In the genomic region with DNA sequence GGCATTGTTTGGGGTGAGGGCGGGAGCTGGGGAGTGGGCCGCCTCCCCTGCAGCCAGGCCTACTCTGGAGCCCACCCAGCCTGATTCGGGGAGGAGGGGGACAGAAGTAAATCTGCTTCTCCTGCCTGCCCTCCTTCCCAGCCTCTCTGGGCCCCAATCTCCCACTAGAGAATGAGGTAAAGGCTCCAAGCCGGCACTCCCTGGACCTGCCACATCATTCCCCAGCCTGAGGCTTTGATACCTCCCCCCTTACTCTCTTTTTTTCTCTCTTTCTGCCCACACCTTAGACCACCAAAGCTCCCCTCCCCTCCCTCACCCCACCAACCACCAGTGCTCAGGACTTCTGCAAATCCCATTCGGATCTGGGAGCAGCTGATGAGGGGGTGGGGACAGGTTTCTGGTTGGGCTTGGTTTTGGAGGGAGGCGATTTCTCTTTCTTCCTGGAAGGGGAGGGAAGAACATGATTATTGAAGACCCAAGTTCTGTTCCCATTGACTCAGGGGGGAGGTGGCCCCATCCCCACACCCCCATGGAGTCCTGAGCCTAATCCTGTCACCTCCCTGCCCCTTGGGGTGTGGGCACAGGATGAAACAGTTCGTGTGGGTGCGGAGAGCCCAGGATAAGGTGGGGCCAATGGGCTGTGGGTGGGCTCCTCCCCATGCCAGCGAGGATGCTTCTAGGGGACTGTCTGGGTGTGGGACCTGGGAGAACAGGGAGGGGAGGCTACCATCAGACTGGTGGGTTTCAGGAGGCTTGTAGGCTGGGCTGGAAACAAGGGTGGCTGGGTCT, we compare ENCODE assay signal across 8 cellular contexts. TPM values are rescaled to one million over a fixed set of nuclear protein-coding genes. Genes with fewer than 3 reads are reported as not detected.
DNase-seq lines count a peak whose midpoint lies in the region; ATAC-seq, FAIRE-seq and TF ChIP-seq lines count a peak whose summit lies in the region.

No MANE protein-coding gene starts in this region.

- H3K4me3 ChIP-seq in BJ (ENCODE audit: low read depth, low read length) (peak overlapping the region; percentile 94), Loucy (ENCODE audit: low read length, poor library complexity, severe bottlenecking) (peak overlapping the region; percentile 88), astrocyte of the spinal cord (ENCODE audit: low read depth, low read length) (peak overlapping the region; percentile 97), liver (ENCODE audit: low read depth in 1 of 3, low read length in 3 of 3) (peak overlapping the region; percentile 26 to 91 (median 72)), thoracic aorta (peak overlapping the region; percentile 99)

- TF ChIP-seq CTCF in BJ (IDR thresholded peaks at IDR 0.05; ENCODE audit: insufficient read depth, low read depth, low read length): no peak
- no peak for TF ChIP-seq CTCF in Loucy (conservative IDR thresholded peaks at IDR 0.05; ENCODE audit: low read length)
- no peak for TF ChIP-seq CTCF in astrocyte of the spinal cord (IDR thresholded peaks at IDR 0.05; ENCODE audit: low read depth, low read length)
- TF ChIP-seq CTCF in liver (IDR thresholded peaks at IDR 0.05; ENCODE audit: low read depth, low read length, missing input control): no peak
- TF ChIP-seq CTCF in thoracic aorta (IDR thresholded peaks at IDR 0.05): no peak

- FAIRE-seq in urothelium cell line (lab: Jason Lieb, UNC): no peak

- H3K9me3 ChIP-seq in Loucy (ENCODE audit: insufficient read depth, low read depth, low read length) (no peaks in the 10 kb centered on the region), liver (ENCODE audit: control insufficient read depth in 4 of 4, low read length in 3 of 4) (no peaks in the 10 kb centered on the region), thoracic aorta (no peaks in the 10 kb centered on the region)

- H2AFZ ChIP-seq in Loucy (ENCODE audit: low read length): peak overlapping the region; percentile 83; the same call in 1 of the 2 replicates

- peaks cover 71% of the 10 kb centered on the region for H3K79me2 ChIP-seq in Loucy (ENCODE audit: insufficient read depth, low read length)

- ATAC-seq in thoracic aorta (ENCODE audit: insufficient number of reproducible peaks, low FRiP score, low read depth): no peak

- in situ Hi-C loops in astrocyte of the spinal cord (cut with HindIII; ENCODE audit: low sequenced_read_pairs): no loop called here

- WGBS in liver: 50% methylated on average over 9 of the region's 9 CpGs

- H3K9me2 ChIP-seq in Loucy (replicated peaks; ENCODE audit: low read depth, low read length): no peaks in the 10 kb centered on the region

- POLR2A ChIA-PET in BJ (lab: Charles Lee): no interaction called here

- no peak for TF ChIP-seq RAD21 in liver (IDR thresholded peaks at IDR 0.05)

- DNase-seq in BJ (ENCODE audit: low read depth) (no peak), astrocyte of the spinal cord (ENCODE audit: low read depth, low spot score) (no peak), thoracic aorta (ENCODE audit: low spot score) (no peak), SIG-M5 treated with dmso at 0.1 percent for 504 hours (lab: John Stamatoyannopoulos, UW; ENCODE audit: unreplicated experiment) (no peak), NCI-H146 treated with DMSO at 0.1 percent for 48 hours (lab: John Stamatoyannopoulos, UW; ENCODE audit: unreplicated experiment) (no peak), urothelium cell line (ENCODE audit: low spot score) (no peak)

- no peaks in the 10 kb centered on the region for H3K36me3 ChIP-seq in BJ (ENCODE audit: control insufficient read depth, insufficient read depth, low read length)
- no peaks in the 10 kb centered on the region; the same call in 1 of the 2 replicates for H3K36me3 ChIP-seq in Loucy (ENCODE audit: insufficient read depth, low read length)
- H3K36me3 ChIP-seq in liver (ENCODE audit: control insufficient read depth in 4 of 4, insufficient read depth in 3 of 4, low read depth in 1 of 4, low read length in 3 of 4): no peaks in the 10 kb centered on the region
- H3K36me3 ChIP-seq in thoracic aorta: no peaks in the 10 kb centered on the region

- no peaks in the 10 kb centered on the region for H3F3A ChIP-seq in Loucy (ENCODE audit: low read depth)

- peak overlapping the region; percentile 93 to 95 for H3K27ac ChIP-seq in liver (ENCODE audit: low read depth in 1 of 2, low read length in 2 of 2)
- H3K27ac ChIP-seq in thoracic aorta: peak overlapping the region; percentile 98 to 99

- H3K27me3 ChIP-seq in BJ (ENCODE audit: control insufficient read depth, insufficient read depth, low read length): no peaks in the 10 kb centered on the region
- H3K27me3 ChIP-seq in Loucy (ENCODE audit: insufficient read depth, low read length, poor library complexity, severe bottlenecking): peaks cover 4% of the 10 kb centered on the region
- H3K27me3 ChIP-seq in liver (ENCODE audit: control insufficient read depth in 4 of 4, insufficient read depth in 4 of 4, low read length in 3 of 4): no peaks in the 10 kb centered on the region
- no peaks in the 10 kb centered on the region for H3K27me3 ChIP-seq in thoracic aorta (replicated peaks; ENCODE audit: insufficient read depth)

- peaks cover 50% of the 10 kb centered on the region for H3K4me1 ChIP-seq in Loucy (ENCODE audit: insufficient read depth, low read length, poor library complexity, severe bottlenecking)
- peaks cover 3 to 38% (median 17%) of the 10 kb centered on the region in 4 donors for H3K4me1 ChIP-seq in liver (ENCODE audit: control insufficient read depth in 4 of 4, insufficient read depth in 4 of 4, low read length in 3 of 4)
- H3K4me1 ChIP-seq in thoracic aorta (ENCODE audit: control insufficient read depth in 1 of 2, low read depth in 2 of 2): peaks cover 49 to 65% of the 10 kb centered on the region in 2 donors

- CTCF ChIA-PET in BJ (lab: Yijun Ruan, JAX): interaction anchor here (1.1 to 2.9 kb wide), 2 partner anchors 31 to 128 kb away, joined by 3 to 17 read pairs; no protein-coding TSS in a partner anchor

- peak overlapping the region; percentile 87 for H3K4me2 ChIP-seq in Loucy (ENCODE audit: low read depth, low read length, poor library complexity, severe bottlenecking)

- peaks cover 46% of the 10 kb centered on the region for H4K20me1 ChIP-seq in Loucy (ENCODE audit: insufficient read depth, low read length, poor library complexity, severe bottlenecking)

- H3K9ac ChIP-seq in Loucy (ENCODE audit: low read depth, low read length, poor library complexity, severe bottlenecking) (peak overlapping the region; percentile 90), liver (ENCODE audit: low read depth in 1 of 2, low read length in 2 of 2) (peak overlapping the region; percentile 33 to 64)

TF ChIP-seq in liver, 16 proteins besides CTCF, POLR2A, EP300 and RAD21:
- no peak for TF ChIP-seq SP1 (IDR thresholded peaks at IDR 0.05)
- TF ChIP-seq JUND (IDR thresholded peaks at IDR 0.05): no peak
- no peak for TF ChIP-seq RXRA (IDR thresholded peaks at IDR 0.05)
- no peak for TF ChIP-seq FOXA1 (IDR thresholded peaks at IDR 0.05)
- no peak for TF ChIP-seq ATF3 (IDR thresholded peaks at IDR 0.05)
- no peak for TF ChIP-seq EGR1 (IDR thresholded peaks at IDR 0.05; ENCODE audit: low read depth in 2 of 2)
- TF ChIP-seq FOXA2 (IDR thresholded peaks at IDR 0.05): no peak
TF ChIP-seq in liver: peak in this region for 0.

RNA-seq across cellular contexts. Expression of gene MAP7D1, which starts 1.3 kb away (rescaled TPM):
- polyA plus RNA-seq in BJ (2011; rRNA removed): 20.7 and 33.7 TPM in 2 replicates
- 31.7 and 38.6 TPM in 2 replicates for polyA minus RNA-seq in BJ (2011; rRNA and poly(A)+ RNA removed)
- 10 to 100 TPM; 14.8 to 15.1 TPM for total RNA-seq in liver
- 10 to 100 TPM in 1 of 2 donors, 1 to 10 TPM in 1; 5.6 to 10.9 TPM for polyA plus RNA-seq in liver
- 100 to 1,000 TPM; 170 to 186 TPM for total RNA-seq in thoracic aorta

RNA-seq across cellular contexts. Expression of gene TRAPPC3, which starts 8.0 kb away (rescaled TPM):
- polyA plus RNA-seq in BJ (2011; rRNA removed) (65.4 and 95.8 TPM in 2 replicates), liver (10 to 100 TPM; 24.2 to 30.4 TPM)
- 13.6 and 19.6 TPM in 2 replicates for polyA minus RNA-seq in BJ (2011; rRNA and poly(A)+ RNA removed)
- total RNA-seq in liver (10 to 100 TPM; 30.4 to 56.1 TPM), thoracic aorta (10 to 100 TPM; 78.5 to 92.3 TPM)

RNA-seq across cellular contexts. Expression of gene COL8A2, which starts 32.3 kb away (rescaled TPM):
- polyA plus RNA-seq in BJ (2011; rRNA removed) (6.0 and 6.8 TPM in 2 replicates), liver (under 1 TPM; 0.04 to 0.47 TPM)
- 2.6 and 6.4 TPM in 2 replicates for polyA minus RNA-seq in BJ (2011; rRNA and poly(A)+ RNA removed)
- total RNA-seq in liver (under 1 TPM; 0.33 to 0.37 TPM), thoracic aorta (100 to 1,000 TPM in 1 of 2 donors, 10 to 100 TPM in 1; 41.6 to 126 TPM)

Comparison
In these comparisons a context has a peak if more than half of its experiments do, and no peak if none do; other contexts are left out.
1. RNA of gene MAP7D1, which starts 1.3 kb away (total RNA-seq): 170 to 186 TPM in thoracic aorta; 14.8 to 15.1 TPM in liver; every median in the first group is over 10 times any median in the second.
2. RNA of gene COL8A2, which starts 32.3 kb away (total RNA-seq): 41.6 to 126 TPM in thoracic aorta; 0.33 to 0.37 TPM in liver; every median in the first group is over 10 times any median in the second.
3. Peak in every context shown above with its lines, with median percentiles within 50 percentile points of each other: H3K4me3 ChIP-seq.